1 cellular context compared by ENCODE assay signal in genomic region chr3:46861996-46862688, GRCh38.
TF ChIP-seq lines count a peak whose summit lies in the region.

No MANE protein-coding gene starts in this region.

TF ChIP-seq in K562, 482 proteins besides CTCF, POLR2A, EP300 and RAD21:
- no peak for TF ChIP-seq ZNF584 (CRISPR knock-in tag; IDR thresholded peaks at IDR 0.05; ENCODE audit: low read depth)
- TF ChIP-seq MEF2D (tag; conservative IDR thresholded peaks at IDR 0.05; ENCODE audit: low read depth), result no peak
- no peak for TF ChIP-seq ZNF354B (CRISPR knock-in tag; IDR thresholded peaks at IDR 0.05)
- no peak for TF ChIP-seq ZNF444 (CRISPR knock-in tag; IDR thresholded peaks at IDR 0.05)
- TF ChIP-seq ZNF165 (CRISPR knock-in tag; IDR thresholded peaks at IDR 0.05; ENCODE audit: borderline replicate concordance), result no peak
- TF ChIP-seq HES1 (IDR thresholded peaks at IDR 0.05; ENCODE audit: low read depth), result no peak
- TF ChIP-seq TEAD4 (IDR thresholded peaks at IDR 0.05; ENCODE audit: low read length), result no peak
- no peak for TF ChIP-seq TEAD4 (CRISPR knock-in tag; IDR thresholded peaks at IDR 0.05; ENCODE audit: borderline replicate concordance)
- no peak for TF ChIP-seq ZNF589 (CRISPR knock-in tag; IDR thresholded peaks at IDR 0.05; ENCODE audit: low read depth)
- no peak for TF ChIP-seq PHB (CRISPR knock-in tag; IDR thresholded peaks at IDR 0.05)
- TF ChIP-seq POLR2G (IDR thresholded peaks at IDR 0.05; ENCODE audit: low read depth, low read length), result no peak
- no peak for TF ChIP-seq POLR2H (tag; IDR thresholded peaks at IDR 0.05; ENCODE audit: low read depth)
- TF ChIP-seq FOSL1 (tag; conservative IDR thresholded peaks at IDR 0.05), result no peak
